In the genomic region with DNA sequence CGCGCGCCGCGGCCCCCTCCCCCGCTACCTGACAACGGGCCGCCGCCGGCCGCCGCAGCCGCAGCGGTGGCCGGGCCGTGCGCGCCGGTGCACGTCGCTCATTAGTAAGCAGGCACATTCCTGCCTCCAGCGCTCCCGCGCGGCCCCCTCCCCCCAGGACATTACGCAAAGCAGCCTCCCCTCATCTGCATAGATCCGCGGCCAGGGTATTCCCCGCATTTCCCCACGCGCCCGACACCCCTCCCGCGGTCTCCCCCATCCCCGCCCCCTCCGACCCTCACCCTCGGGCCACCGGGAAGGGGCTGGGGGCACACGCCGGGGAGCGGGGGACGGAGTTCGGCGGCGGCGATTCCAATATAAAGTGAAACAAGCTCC, we compare ENCODE assay signal across 1 cellular context.
TF ChIP-seq lines count a peak whose summit lies in the region.

A gene with protein sequence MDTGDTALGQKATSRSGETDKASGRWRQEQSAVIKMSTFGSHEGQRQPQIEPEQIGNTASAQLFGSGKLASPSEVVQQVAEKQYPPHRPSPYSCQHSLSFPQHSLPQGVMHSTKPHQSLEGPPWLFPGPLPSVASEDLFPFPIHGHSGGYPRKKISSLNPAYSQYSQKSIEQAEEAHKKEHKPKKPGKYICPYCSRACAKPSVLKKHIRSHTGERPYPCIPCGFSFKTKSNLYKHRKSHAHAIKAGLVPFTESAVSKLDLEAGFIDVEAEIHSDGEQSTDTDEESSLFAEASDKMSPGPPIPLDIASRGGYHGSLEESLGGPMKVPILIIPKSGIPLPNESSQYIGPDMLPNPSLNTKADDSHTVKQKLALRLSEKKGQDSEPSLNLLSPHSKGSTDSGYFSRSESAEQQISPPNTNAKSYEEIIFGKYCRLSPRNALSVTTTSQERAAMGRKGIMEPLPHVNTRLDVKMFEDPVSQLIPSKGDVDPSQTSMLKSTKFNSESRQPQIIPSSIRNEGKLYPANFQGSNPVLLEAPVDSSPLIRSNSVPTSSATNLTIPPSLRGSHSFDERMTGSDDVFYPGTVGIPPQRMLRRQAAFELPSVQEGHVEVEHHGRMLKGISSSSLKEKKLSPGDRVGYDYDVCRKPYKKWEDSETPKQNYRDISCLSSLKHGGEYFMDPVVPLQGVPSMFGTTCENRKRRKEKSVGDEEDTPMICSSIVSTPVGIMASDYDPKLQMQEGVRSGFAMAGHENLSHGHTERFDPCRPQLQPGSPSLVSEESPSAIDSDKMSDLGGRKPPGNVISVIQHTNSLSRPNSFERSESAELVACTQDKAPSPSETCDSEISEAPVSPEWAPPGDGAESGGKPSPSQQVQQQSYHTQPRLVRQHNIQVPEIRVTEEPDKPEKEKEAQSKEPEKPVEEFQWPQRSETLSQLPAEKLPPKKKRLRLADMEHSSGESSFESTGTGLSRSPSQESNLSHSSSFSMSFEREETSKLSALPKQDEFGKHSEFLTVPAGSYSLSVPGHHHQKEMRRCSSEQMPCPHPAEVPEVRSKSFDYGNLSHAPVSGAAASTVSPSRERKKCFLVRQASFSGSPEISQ (N-terminal part only) (minus strand): TSS at position 106 of the 375 bp plus-strand sequence. CDS start 170,438 bp downstream, outside the sequence.

TF ChIP-seq in GM12878, 131 proteins besides CTCF, POLR2A, EP300 and RAD21 (continued from another document and continues in another):
- TF ChIP-seq, protein P1, sequence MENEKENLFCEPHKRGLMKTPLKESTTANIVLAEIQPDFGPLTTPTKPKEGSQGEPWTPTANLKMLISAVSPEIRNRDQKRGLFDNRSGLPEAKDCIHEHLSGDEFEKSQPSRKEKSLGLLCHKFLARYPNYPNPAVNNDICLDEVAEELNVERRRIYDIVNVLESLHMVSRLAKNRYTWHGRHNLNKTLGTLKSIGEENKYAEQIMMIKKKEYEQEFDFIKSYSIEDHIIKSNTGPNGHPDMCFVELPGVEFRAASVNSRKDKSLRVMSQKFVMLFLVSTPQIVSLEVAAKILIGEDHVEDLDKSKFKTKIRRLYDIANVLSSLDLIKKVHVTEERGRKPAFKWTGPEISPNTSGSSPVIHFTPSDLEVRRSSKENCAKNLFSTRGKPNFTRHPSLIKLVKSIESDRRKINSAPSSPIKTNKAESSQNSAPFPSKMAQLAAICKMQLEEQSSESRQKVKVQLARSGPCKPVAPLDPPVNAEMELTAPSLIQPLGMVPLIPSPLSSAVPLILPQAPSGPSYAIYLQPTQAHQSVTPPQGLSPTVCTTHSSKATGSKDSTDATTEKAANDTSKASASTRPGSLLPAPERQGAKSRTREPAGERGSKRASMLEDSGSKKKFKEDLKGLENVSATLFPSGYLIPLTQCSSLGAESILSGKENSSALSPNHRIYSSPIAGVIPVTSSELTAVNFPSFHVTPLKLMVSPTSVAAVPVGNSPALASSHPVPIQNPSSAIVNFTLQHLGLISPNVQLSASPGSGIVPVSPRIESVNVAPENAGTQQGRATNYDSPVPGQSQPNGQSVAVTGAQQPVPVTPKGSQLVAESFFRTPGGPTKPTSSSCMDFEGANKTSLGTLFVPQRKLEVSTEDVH (IDR thresholded peaks at IDR 0.05; ENCODE audit: low read depth, partially characterized antibody), result no peak
- TF ChIP-seq PAX5 (IDR thresholded peaks at IDR 0.05; ENCODE audit: borderline replicate concordance, low read depth, low read length) (0 out of 2 replicates have a peak, but pooled peaks have one; percentile 49), TAF1 (IDR thresholded peaks at IDR 0.05; ENCODE audit: borderline replicate concordance, low read depth, low read length) (peak; percentile 55; the same call in 1 of the 2 replicates), NBN (IDR thresholded peaks at IDR 0.05) (no peak), LARP7 (IDR thresholded peaks at IDR 0.05) (no peak), SUZ12 (IDR thresholded peaks at IDR 0.05; ENCODE audit: unreplicated experiment) (no peak), CBFB (IDR thresholded peaks at IDR 0.05; ENCODE audit: low read depth) (no peak), POU2F2 (IDR thresholded peaks at IDR 0.05; ENCODE audit: borderline replicate concordance, low read depth, low read length) (peak; percentile 90; the same call in 2 of the 3 replicates), MYB (IDR thresholded peaks at IDR 0.05; ENCODE audit: borderline replicate concordance, low read depth, low read length) (no peak), STAT3 (IDR thresholded peaks at IDR 0.05; ENCODE audit: low read depth, low read length) (no peak), YY1 (IDR thresholded peaks at IDR 0.05; ENCODE audit: low read depth, low read length) (peak; percentile 36; the same call in 1 of the 2 replicates), SIX5 (IDR thresholded peaks at IDR 0.05; ENCODE audit: low read depth, low read length, severe bottlenecking) (no peak), EGR1 (IDR thresholded peaks at IDR 0.05; ENCODE audit: borderline replicate concordance in 1 of 2, low read depth in 2 of 2, low read length in 2 of 2) (peak in 1 of 2 experiments; percentile 29; a peak in 1 of 3 replicates), CREM (IDR thresholded peaks at IDR 0.05; ENCODE audit: low read depth) (no peak; the same call in 1 of the 2 replicates), ZNF384 (IDR thresholded peaks at IDR 0.05; ENCODE audit: borderline replicate concordance, low read depth, low read length) (no peak), SUPT20H (IDR thresholded peaks at IDR 0.05; ENCODE audit: borderline replicate concordance, control insufficient read depth, low read depth, low read length) (no peak), BHLHE40 (IDR thresholded peaks at IDR 0.05; ENCODE audit: borderline replicate concordance in 1 of 2, low read depth in 2 of 2, low read length in 1 of 2) (peak; percentile 69 to 80; a peak in 3 of 4 replicates), BMI1 (IDR thresholded peaks at IDR 0.05; ENCODE audit: borderline replicate concordance) (no peak), SREBF2 (IDR thresholded peaks at IDR 0.05; ENCODE audit: low read length) (no peak), CREB1 (IDR thresholded peaks at IDR 0.05; ENCODE audit: low read depth) (peak; percentile 65; the same call in 1 of the 2 replicates), MTA2 (IDR thresholded peaks at IDR 0.05; ENCODE audit: low read depth) (no peak), ZNF622 (IDR thresholded peaks at IDR 0.05) (no peak), CBX5 (IDR thresholded peaks at IDR 0.05; ENCODE audit: low read depth) (0 out of 2 replicates have a peak, but pooled peaks have one; percentile 6)
- TF ChIP-seq, protein P2, sequence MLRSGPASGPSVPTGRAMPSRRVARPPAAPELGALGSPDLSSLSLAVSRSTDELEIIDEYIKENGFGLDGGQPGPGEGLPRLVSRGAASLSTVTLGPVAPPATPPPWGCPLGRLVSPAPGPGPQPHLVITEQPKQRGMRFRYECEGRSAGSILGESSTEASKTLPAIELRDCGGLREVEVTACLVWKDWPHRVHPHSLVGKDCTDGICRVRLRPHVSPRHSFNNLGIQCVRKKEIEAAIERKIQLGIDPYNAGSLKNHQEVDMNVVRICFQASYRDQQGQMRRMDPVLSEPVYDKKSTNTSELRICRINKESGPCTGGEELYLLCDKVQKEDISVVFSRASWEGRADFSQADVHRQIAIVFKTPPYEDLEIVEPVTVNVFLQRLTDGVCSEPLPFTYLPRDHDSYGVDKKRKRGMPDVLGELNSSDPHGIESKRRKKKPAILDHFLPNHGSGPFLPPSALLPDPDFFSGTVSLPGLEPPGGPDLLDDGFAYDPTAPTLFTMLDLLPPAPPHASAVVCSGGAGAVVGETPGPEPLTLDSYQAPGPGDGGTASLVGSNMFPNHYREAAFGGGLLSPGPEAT (IDR thresholded peaks at IDR 0.05; ENCODE audit: low read depth), result no peak
- TF ChIP-seq, protein P3, sequence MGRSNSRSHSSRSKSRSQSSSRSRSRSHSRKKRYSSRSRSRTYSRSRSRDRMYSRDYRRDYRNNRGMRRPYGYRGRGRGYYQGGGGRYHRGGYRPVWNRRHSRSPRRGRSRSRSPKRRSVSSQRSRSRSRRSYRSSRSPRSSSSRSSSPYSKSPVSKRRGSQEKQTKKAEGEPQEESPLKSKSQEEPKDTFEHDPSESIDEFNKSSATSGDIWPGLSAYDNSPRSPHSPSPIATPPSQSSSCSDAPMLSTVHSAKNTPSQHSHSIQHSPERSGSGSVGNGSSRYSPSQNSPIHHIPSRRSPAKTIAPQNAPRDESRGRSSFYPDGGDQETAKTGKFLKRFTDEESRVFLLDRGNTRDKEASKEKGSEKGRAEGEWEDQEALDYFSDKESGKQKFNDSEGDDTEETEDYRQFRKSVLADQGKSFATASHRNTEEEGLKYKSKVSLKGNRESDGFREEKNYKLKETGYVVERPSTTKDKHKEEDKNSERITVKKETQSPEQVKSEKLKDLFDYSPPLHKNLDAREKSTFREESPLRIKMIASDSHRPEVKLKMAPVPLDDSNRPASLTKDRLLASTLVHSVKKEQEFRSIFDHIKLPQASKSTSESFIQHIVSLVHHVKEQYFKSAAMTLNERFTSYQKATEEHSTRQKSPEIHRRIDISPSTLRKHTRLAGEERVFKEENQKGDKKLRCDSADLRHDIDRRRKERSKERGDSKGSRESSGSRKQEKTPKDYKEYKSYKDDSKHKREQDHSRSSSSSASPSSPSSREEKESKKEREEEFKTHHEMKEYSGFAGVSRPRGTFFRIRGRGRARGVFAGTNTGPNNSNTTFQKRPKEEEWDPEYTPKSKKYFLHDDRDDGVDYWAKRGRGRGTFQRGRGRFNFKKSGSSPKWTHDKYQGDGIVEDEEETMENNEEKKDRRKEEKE (IDR thresholded peaks at IDR 0.05), result no peak
- TF ChIP-seq, protein P4, sequence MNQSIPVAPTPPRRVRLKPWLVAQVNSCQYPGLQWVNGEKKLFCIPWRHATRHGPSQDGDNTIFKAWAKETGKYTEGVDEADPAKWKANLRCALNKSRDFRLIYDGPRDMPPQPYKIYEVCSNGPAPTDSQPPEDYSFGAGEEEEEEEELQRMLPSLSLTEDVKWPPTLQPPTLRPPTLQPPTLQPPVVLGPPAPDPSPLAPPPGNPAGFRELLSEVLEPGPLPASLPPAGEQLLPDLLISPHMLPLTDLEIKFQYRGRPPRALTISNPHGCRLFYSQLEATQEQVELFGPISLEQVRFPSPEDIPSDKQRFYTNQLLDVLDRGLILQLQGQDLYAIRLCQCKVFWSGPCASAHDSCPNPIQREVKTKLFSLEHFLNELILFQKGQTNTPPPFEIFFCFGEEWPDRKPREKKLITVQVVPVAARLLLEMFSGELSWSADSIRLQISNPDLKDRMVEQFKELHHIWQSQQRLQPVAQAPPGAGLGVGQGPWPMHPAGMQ (IDR thresholded peaks at IDR 0.05; ENCODE audit: borderline replicate concordance), result no peak
- TF ChIP-seq, protein P5, sequence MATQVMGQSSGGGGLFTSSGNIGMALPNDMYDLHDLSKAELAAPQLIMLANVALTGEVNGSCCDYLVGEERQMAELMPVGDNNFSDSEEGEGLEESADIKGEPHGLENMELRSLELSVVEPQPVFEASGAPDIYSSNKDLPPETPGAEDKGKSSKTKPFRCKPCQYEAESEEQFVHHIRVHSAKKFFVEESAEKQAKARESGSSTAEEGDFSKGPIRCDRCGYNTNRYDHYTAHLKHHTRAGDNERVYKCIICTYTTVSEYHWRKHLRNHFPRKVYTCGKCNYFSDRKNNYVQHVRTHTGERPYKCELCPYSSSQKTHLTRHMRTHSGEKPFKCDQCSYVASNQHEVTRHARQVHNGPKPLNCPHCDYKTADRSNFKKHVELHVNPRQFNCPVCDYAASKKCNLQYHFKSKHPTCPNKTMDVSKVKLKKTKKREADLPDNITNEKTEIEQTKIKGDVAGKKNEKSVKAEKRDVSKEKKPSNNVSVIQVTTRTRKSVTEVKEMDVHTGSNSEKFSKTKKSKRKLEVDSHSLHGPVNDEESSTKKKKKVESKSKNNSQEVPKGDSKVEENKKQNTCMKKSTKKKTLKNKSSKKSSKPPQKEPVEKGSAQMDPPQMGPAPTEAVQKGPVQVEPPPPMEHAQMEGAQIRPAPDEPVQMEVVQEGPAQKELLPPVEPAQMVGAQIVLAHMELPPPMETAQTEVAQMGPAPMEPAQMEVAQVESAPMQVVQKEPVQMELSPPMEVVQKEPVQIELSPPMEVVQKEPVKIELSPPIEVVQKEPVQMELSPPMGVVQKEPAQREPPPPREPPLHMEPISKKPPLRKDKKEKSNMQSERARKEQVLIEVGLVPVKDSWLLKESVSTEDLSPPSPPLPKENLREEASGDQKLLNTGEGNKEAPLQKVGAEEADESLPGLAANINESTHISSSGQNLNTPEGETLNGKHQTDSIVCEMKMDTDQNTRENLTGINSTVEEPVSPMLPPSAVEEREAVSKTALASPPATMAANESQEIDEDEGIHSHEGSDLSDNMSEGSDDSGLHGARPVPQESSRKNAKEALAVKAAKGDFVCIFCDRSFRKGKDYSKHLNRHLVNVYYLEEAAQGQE (IDR thresholded peaks at IDR 0.05; ENCODE audit: low read depth, low read length), result no peak
- TF ChIP-seq, protein P6, sequence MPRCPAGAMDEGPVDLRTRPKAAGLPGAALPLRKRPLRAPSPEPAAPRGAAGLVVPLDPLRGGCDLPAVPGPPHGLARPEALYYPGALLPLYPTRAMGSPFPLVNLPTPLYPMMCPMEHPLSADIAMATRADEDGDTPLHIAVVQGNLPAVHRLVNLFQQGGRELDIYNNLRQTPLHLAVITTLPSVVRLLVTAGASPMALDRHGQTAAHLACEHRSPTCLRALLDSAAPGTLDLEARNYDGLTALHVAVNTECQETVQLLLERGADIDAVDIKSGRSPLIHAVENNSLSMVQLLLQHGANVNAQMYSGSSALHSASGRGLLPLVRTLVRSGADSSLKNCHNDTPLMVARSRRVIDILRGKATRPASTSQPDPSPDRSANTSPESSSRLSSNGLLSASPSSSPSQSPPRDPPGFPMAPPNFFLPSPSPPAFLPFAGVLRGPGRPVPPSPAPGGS (IDR thresholded peaks at IDR 0.05; ENCODE audit: borderline replicate concordance, insufficient read depth, low read depth, low read length, poor library complexity, severe bottlenecking), result peak; percentile 64
- TF ChIP-seq, protein P7, sequence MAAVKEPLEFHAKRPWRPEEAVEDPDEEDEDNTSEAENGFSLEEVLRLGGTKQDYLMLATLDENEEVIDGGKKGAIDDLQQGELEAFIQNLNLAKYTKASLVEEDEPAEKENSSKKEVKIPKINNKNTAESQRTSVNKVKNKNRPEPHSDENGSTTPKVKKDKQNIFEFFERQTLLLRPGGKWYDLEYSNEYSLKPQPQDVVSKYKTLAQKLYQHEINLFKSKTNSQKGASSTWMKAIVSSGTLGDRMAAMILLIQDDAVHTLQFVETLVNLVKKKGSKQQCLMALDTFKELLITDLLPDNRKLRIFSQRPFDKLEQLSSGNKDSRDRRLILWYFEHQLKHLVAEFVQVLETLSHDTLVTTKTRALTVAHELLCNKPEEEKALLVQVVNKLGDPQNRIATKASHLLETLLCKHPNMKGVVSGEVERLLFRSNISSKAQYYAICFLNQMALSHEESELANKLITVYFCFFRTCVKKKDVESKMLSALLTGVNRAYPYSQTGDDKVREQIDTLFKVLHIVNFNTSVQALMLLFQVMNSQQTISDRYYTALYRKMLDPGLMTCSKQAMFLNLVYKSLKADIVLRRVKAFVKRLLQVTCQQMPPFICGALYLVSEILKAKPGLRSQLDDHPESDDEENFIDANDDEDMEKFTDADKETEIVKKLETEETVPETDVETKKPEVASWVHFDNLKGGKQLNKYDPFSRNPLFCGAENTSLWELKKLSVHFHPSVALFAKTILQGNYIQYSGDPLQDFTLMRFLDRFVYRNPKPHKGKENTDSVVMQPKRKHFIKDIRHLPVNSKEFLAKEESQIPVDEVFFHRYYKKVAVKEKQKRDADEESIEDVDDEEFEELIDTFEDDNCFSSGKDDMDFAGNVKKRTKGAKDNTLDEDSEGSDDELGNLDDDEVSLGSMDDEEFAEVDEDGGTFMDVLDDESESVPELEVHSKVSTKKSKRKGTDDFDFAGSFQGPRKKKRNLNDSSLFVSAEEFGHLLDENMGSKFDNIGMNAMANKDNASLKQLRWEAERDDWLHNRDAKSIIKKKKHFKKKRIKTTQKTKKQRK (IDR thresholded peaks at IDR 0.05; ENCODE audit: low read depth, low read length), result no peak
